In the genomic region with DNA sequence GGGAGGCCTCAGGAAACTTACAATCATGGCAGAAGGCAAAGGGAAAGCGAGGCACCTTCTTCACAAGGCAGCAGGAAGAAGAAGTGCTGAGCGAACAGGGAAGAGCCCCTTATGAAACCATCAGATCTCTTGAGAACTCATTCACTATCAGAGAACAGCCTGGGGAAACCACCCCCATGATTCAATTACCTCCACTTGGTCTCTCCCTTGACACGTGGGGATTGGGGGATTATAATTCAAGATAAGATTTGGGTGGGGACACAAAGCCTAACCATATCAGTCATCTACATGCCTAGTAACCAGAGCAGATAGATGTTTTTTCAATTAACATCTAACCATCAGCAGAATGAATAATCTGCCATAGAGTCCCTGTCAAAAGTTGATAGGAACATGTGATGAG, we compare ENCODE assay signal across 1 cellular context.
TF ChIP-seq lines count a peak whose summit lies in the region.

No MANE protein-coding gene starts in this region.

TF ChIP-seq in K562, 482 proteins besides CTCF, POLR2A, EP300 and RAD21:
- TF ChIP-seq, protein P1, sequence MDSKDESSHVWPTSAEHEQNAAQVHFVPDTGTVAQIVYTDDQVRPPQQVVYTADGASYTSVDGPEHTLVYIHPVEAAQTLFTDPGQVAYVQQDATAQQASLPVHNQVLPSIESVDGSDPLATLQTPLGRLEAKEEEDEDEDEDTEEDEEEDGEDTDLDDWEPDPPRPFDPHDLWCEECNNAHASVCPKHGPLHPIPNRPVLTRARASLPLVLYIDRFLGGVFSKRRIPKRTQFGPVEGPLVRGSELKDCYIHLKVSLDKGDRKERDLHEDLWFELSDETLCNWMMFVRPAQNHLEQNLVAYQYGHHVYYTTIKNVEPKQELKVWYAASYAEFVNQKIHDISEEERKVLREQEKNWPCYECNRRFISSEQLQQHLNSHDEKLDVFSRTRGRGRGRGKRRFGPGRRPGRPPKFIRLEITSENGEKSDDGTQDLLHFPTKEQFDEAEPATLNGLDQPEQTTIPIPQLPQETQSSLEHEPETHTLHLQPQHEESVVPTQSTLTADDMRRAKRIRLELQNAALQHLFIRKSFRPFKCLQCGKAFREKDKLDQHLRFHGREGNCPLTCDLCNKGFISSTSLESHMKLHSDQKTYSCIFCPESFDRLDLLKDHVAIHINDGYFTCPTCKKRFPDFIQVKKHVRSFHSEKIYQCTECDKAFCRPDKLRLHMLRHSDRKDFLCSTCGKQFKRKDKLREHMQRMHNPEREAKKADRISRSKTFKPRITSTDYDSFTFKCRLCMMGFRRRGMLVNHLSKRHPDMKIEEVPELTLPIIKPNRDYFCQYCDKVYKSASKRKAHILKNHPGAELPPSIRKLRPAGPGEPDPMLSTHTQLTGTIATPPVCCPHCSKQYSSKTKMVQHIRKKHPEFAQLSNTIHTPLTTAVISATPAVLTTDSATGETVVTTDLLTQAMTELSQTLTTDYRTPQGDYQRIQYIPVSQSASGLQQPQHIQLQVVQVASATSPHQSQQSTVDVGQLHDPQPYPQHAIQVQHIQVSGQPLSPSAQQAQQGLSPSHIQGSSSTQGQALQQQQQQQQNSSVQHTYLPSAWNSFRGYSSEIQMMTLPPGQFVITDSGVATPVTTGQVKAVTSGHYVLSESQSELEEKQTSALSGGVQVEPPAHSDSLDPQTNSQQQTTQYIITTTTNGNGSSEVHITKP (IDR thresholded peaks at IDR 0.05; ENCODE audit: partially characterized antibody): peak; percentile 88
- TF ChIP-seq JUND (IDR thresholded peaks at IDR 0.05; ENCODE audit: borderline replicate concordance, low read depth, low read length): no peak
- no peak for TF ChIP-seq JUND (tag; IDR thresholded peaks at IDR 0.05; ENCODE audit: borderline replicate concordance, low read depth, low read length)
- no peak for TF ChIP-seq ZNF668 (CRISPR knock-in tag; IDR thresholded peaks at IDR 0.05)
